31 cellular contexts compared by ENCODE assay signal in genomic region chr1:44689447-44689765, GRCh38. TPM values are rescaled to one million over a fixed set of nuclear protein-coding genes. Genes with fewer than 3 reads are reported as not detected.
"Had no signal": no experiment of that assay in that cellular context is flagged by ENCODE, and none has a peak within 500 bp of the region (broad histone marks: within the 10 kb centered on the region; RNA-seq: fewer than 3 reads in every experiment).

No MANE protein-coding gene starts in this region.

- H3K4me3 ChIP-seq: body of pancreas, esophagus muscularis mucosa, gastrocnemius medialis, heart left ventricle had no signal

- ATAC-seq: activated CD4-positive, CD25-positive, alpha-beta regulatory T cell treated with anti-CD3 and anti-CD28 coated beads, Interleukin-2, amount 50 U/mL, for 24 hours; activated CD8-positive, alpha-beta T cell treated with anti-CD3 and anti-CD28 coated beads for 36 hours; activated T-cell treated with anti-CD3 and anti-CD28 coated beads, Interleukin-2, amount 50 U/mL, for 4 hours; activated T-helper 17 cell treated with anti-CD3 and anti-CD28 coated beads, Interleukin-2, amount 50 U/mL, for 72 hours; body of pancreas; effector memory CD8-positive, alpha-beta T cell; foreskin keratinocyte; gastrocnemius medialis; heart left ventricle had no signal

- H3K27me3 ChIP-seq: body of pancreas, esophagus muscularis mucosa, gastrocnemius medialis, heart left ventricle had no signal

- DNase-seq: activated B cell treated with CpG ODN at 0.5 μM for 24 hours; activated CD4-positive, alpha-beta T cell treated with anti-CD3 and anti-CD28 coated beads for 48 hours; activated CD4-positive, alpha-beta T cell treated with anti-CD3 and anti-CD28 coated beads, Interleukin-2, amount 50 U/mL, for 1 hour; activated CD4-positive, alpha-beta T cell treated with anti-CD3 and anti-CD28 coated beads, Interleukin-2, amount 50 U/mL, for 48 hours; activated CD8-positive, alpha-beta memory T cell treated with anti-CD3 and anti-CD28 coated beads for 24 hours; activated CD8-positive, alpha-beta T cell treated with anti-CD3 and anti-CD28 coated beads for 36 hours; activated effector memory CD4-positive, alpha-beta T cell treated with Interleukin-2 at 50 U/mL for 16 hours; activated gamma-delta T cell treated with Interleukin-2 at 50 U/mL for 16 hours; activated naive CD4-positive, alpha-beta T cell treated with anti-CD3 and anti-CD28 coated beads, Interleukin-2, amount 50 U/mL, for 16 hours; activated naive CD4-positive, alpha-beta T cell treated with Interleukin-2 at 50 U/mL for 16 hours; activated T-cell treated with anti-CD3 and anti-CD28 coated beads, Interleukin-2, amount 50 U/mL, for 4 hours; amygdala; aorta; body of pancreas; caudate nucleus; cortex of kidney; dermis blood vessel endothelial cell; effector CD4-positive, alpha-beta T cell; effector memory CD8-positive, alpha-beta T cell; erythroblast; foreskin keratinocyte; gastrocnemius medialis; glutamatergic neuron; heart left ventricle; T1000; WERI-Rb-1 had no signal

- H3K27ac ChIP-seq: body of pancreas, esophagus muscularis mucosa, foreskin keratinocyte, gastrocnemius medialis, heart left ventricle, WERI-Rb-1 had no signal

- H3K36me3 ChIP-seq: esophagus muscularis mucosa, gastrocnemius medialis, heart left ventricle, WERI-Rb-1 had no signal

- H3K4me1 ChIP-seq: body of pancreas, esophagus muscularis mucosa, foreskin keratinocyte, gastrocnemius medialis had no signal

- H3K9me3 ChIP-seq: body of pancreas, esophagus muscularis mucosa, gastrocnemius medialis, heart left ventricle had no signal

RNA-seq across cellular contexts. Expression of gene ARMH1, which starts 14.9 kb away (rescaled TPM):
- total RNA-seq: dermis blood vessel endothelial cell had no signal

RNA-seq across cellular contexts. Expression of gene RNU5D-1, which starts 41.6 kb away (rescaled TPM):
- total RNA-seq: activated B cell treated with CpG ODN at 0.5 μM for 24 hours; activated CD8-positive, alpha-beta T cell treated with anti-CD3 and anti-CD28 coated beads for 36 hours; activated T-cell treated with anti-CD3 and anti-CD28 coated beads, Interleukin-2, amount 50 U/mL, for 4 hours; activated T-helper 17 cell treated with anti-CD3 and anti-CD28 coated beads, Interleukin-2, amount 50 U/mL, for 72 hours; aorta; body of pancreas; chondrocyte; dermis blood vessel endothelial cell; esophagus muscularis mucosa; foreskin keratinocyte; gastrocnemius medialis; heart left ventricle had no signal
- polyA plus RNA-seq: adipose tissue, aorta, foreskin keratinocyte, heart left ventricle had no signal

RNA-seq across cellular contexts. Expression of gene KIF2C, which starts 50.2 kb away (rescaled TPM):
- total RNA-seq: body of pancreas had no signal
